ENCODE assay signal across 19 cellular contexts in the genomic region with DNA sequence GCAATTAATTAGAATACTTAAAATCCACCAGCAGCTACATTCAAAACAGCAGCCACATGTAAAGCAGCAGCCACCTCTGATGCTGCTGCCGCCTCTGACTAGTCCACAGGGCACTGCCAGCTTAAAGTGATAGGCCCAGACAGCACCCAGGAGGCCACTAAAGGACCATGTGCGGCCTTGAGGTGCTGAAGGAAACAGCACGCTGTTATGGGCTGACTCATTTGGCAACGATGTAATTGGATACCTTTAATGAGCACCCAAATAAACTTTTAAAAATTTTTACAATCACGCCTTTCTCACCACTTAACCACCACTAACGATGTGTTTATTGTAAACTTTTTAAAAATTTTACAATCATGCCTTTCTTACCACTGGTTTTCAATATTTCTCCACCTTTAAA.
A peak's percentile ranks its signal among the peaks of the same experiment; 100 is the strongest.
DNase-seq lines count a peak whose midpoint lies in the region; ATAC-seq, FAIRE-seq and TF ChIP-seq lines count a peak whose summit lies in the region.
"Had no signal": no experiment of that assay in that cellular context is flagged by ENCODE, and none has a peak within 500 bp of the region (broad histone marks: within the 10 kb centered on the region; RNA-seq: fewer than 3 reads in every experiment).

No MANE protein-coding gene starts in this region.

- peaks cover 10% of the 10 kb centered on the region for H3K4me1 ChIP-seq in testis
- H3K4me1 ChIP-seq: HAP-1, spleen had no signal

- ATAC-seq in HG03378 (IDR thresholded peaks at IDR 0.05; ENCODE audit: unreplicated experiment): no peak
- ATAC-seq: activated CD4-positive, CD25-positive, alpha-beta regulatory T cell treated with anti-CD3 and anti-CD28 coated beads, Interleukin-2, amount 50 U/mL, for 24 hours; activated naive CD8-positive, alpha-beta T cell treated with anti-CD3 and anti-CD28 coated beads, Interleukin-2, amount 50 U/mL, for 24 hours had no signal

- H3K36me3 ChIP-seq in testis (ENCODE audit: low read depth, missing control alignments): no peaks in the 10 kb centered on the region
- H3K36me3 ChIP-seq: HAP-1, MG63, neutrophil, spleen, stomach had no signal

- WGBS in testis, 2 donors: 63% methylated on average over 6 of the region's 6 CpGs

- no peaks in the 10 kb centered on the region for H3K9me3 ChIP-seq in testis
- H3K9me3 ChIP-seq: HAP-1, MG63, neutrophil, spleen, stomach had no signal

- no peak overlapping the region for H3K4me3 ChIP-seq in epithelial cell of proximal tubule (ENCODE audit: low read depth, low read length)
- no peak overlapping the region for H3K4me3 ChIP-seq in testis
- H3K4me3 ChIP-seq: HAP-1, MG63, spleen, stomach had no signal

- no peak for FAIRE-seq in GM12892 (lab: Jason Lieb, UNC)

- H3K27me3 ChIP-seq in testis: no peaks in the 10 kb centered on the region
- H3K27me3 ChIP-seq: MG63, neutrophil, spleen, stomach had no signal

- no peak overlapping the region for H3K27ac ChIP-seq in testis
- H3K27ac ChIP-seq: HL-60, neutrophil, spleen, stomach had no signal

- intact Hi-C loops in testis (cut with DNase I; ENCODE audit: low total_unique reads): no loop called here

- peak; percentile 3 for DNase-seq in NK-92 treated with Interleukin-12 subunit alpha and Interleukin-12 subunit beta, amount 100 ng/mL, for 24 hours (lab: John Stamatoyannopoulos, UW)
- DNase-seq in NK-92 (lab: John Stamatoyannopoulos, UW; ENCODE audit: unreplicated experiment) (no peak), NCI-H526 treated with DMSO at 0.1 percent for 48 hours (lab: John Stamatoyannopoulos, UW) (peak; percentile 65), epithelial cell of proximal tubule (ENCODE audit: low read depth) (no peak), testis (peak; percentile 32), GM12892 (ENCODE audit: insufficient read length) (no peak)
- DNase-seq in activated effector memory CD4-positive, alpha-beta T cell treated with anti-CD3 and anti-CD28 coated beads, Interleukin-2, amount 50 U/mL, for 16 hours: no peak
- DNase-seq: activated naive CD8-positive, alpha-beta T cell treated with anti-CD3 and anti-CD28 coated beads, Interleukin-2, amount 50 U/mL, for 24 hours; COR-L47; mesenchymal stem cell; MG63; OCI-M1; spleen; stomach had no signal

- no peak for TF ChIP-seq POLR2A in testis (IDR thresholded peaks at IDR 0.05)
- TF ChIP-seq POLR2A in GM12892 (IDR thresholded peaks at IDR 0.05; ENCODE audit: low read depth, low read length): no peak

- peak; percentile 4 for TF ChIP-seq CTCF in epithelial cell of proximal tubule (conservative IDR thresholded peaks at IDR 0.05; ENCODE audit: low read depth, low read length)
- TF ChIP-seq CTCF in testis (IDR thresholded peaks at IDR 0.05): no peak

Comparison
In these comparisons a context has a peak if more than half of its experiments do, and no peak if none do; other contexts are left out.
1. DNase-seq: peak in NK-92 treated with Interleukin-12 subunit alpha and Interleukin-12 subunit beta, amount 100 ng/mL, for 24 hours (single experiment), NCI-H526 treated with DMSO at 0.1 percent for 48 hours (single experiment) and testis (single experiment); none in NK-92 (single experiment), epithelial cell of proximal tubule (single experiment), activated effector memory CD4-positive, alpha-beta T cell treated with anti-CD3 and anti-CD28 coated beads, Interleukin-2, amount 50 U/mL, for 16 hours (single experiment) and GM12892 (single experiment).